ENCODE assay signal across 9 cellular contexts in genomic region chr10:121597504-121598241, GRCh38. TPM values are rescaled to one million over a fixed set of nuclear protein-coding genes. Genes with fewer than 3 reads are reported as not detected.
DNase-seq lines count a peak whose midpoint lies in the region; ATAC-seq and TF ChIP-seq lines count a peak whose summit lies in the region.
"Had no signal": no experiment of that assay in that cellular context is flagged by ENCODE, and none has a peak within 500 bp of the region (broad histone marks: within the 10 kb centered on the region; RNA-seq: fewer than 3 reads in every experiment).

No MANE protein-coding gene starts in this region.

- ATAC-seq in heart right ventricle (peak in 1 of 8 donors; percentile 9), psoas muscle (no peak), GM18520 (IDR thresholded peaks at IDR 0.05; ENCODE audit: unreplicated experiment) (no peak)

- H3K4me1 ChIP-seq in Peyer's patch (peaks cover 0 to 15% (median 0%) of the 10 kb centered on the region in 4 donors), heart right ventricle (peaks cover 0 to 19% (median 15%) of the 10 kb centered on the region in 9 donors), psoas muscle (peaks cover 7% of the 10 kb centered on the region)

- H3K27me3 ChIP-seq in Peyer's patch (no peaks in the 10 kb centered on the region), heart right ventricle (peaks cover 11 to 94% (median 82%) of the 10 kb centered on the region in 7 donors), psoas muscle (ENCODE audit: insufficient read depth in 3 of 3, low read length in 2 of 3) (peaks cover 4 to 89% (median 22%) of the 10 kb centered on the region in 3 donors)

- H3K27ac ChIP-seq in Peyer's patch: peak overlapping the region; percentile 27 to 83 (median 73)
- H3K27ac ChIP-seq in heart right ventricle: peak overlapping the region in 1 of 10 donors; percentile 0
- no peak overlapping the region for H3K27ac ChIP-seq in psoas muscle

- H3K4me3 ChIP-seq in Peyer's patch (peak overlapping the region; percentile 30 to 74 (median 52)), heart right ventricle (peak overlapping the region in 9 of 10 donors; percentile 31 to 60 (median 44)), psoas muscle (peak overlapping the region; percentile 54)

- no peaks in the 10 kb centered on the region for H3K9me3 ChIP-seq in Peyer's patch
- no peaks in the 10 kb centered on the region for H3K9me3 ChIP-seq in heart right ventricle
- H3K9me3 ChIP-seq in psoas muscle: no peaks in the 10 kb centered on the region

- peak; percentile 31 for DNase-seq in GM03348 (ENCODE audit: low spot score)
- no peak for DNase-seq in Peyer's patch
- DNase-seq in heart right ventricle: peak in 1 of 2 donors; percentile 16
- peak in 1 of 2 donors; percentile 28 for DNase-seq in psoas muscle
- DNase-seq in MV-4-11 (lab: John Stamatoyannopoulos, UW): no peak
- DNase-seq in dermis blood vessel endothelial cell: no peak
- DNase-seq in NCI-H510A (lab: John Stamatoyannopoulos, UW): no peak

- TF ChIP-seq CTCF in Peyer's patch (IDR thresholded peaks at IDR 0.05): no peak
- TF ChIP-seq CTCF in heart right ventricle (IDR thresholded peaks at IDR 0.05): peak in 1 of 9 donors; percentile 0
- no peak for TF ChIP-seq CTCF in psoas muscle (IDR thresholded peaks at IDR 0.05)

- H3K36me3 ChIP-seq in Peyer's patch (no peaks in the 10 kb centered on the region), heart right ventricle (no peaks in the 10 kb centered on the region), psoas muscle (ENCODE audit: insufficient read depth in 1 of 2, low read depth in 1 of 2) (no peaks in the 10 kb centered on the region)

- WGBS in heart right ventricle, 2 donors: 1 to 2% methylated on average over 75 of the region's 75 CpGs
- 1 to 2% (median 1%) methylated on average over 45 to 75 of the region's 75 CpGs for WGBS in psoas muscle, 3 donors

- TF ChIP-seq POLR2A in Peyer's patch (IDR thresholded peaks at IDR 0.05): no peak

- intact Hi-C loops in heart right ventricle (cut with DNase I) (no loop called here), psoas muscle (cut with DNase I) (no loop called here)

RNA-seq across cellular contexts. Expression of gene FGFR2, which starts 0.6 kb away (rescaled TPM):
- total RNA-seq in Peyer's patch (10 to 100 TPM; 12.9 to 22.9 (median 19.9) TPM), heart right ventricle (under 1 TPM; 0.09 to 0.81 (median 0.59) TPM), psoas muscle (under 1 TPM in 2 of 4 donors, not detected in 2; 0.36 to 0.50 TPM), dermis blood vessel endothelial cell (0.42 and 1.7 TPM in 2 replicates)
- polyA plus RNA-seq in heart right ventricle (under 1 TPM; 0.22 to 0.33 TPM), psoas muscle (under 1 TPM; 0.08 to 0.20 (median 0.10) TPM)
- total RNA-seq: myocyte had no signal
